30 cellular contexts compared by ENCODE assay signal in the genomic region with DNA sequence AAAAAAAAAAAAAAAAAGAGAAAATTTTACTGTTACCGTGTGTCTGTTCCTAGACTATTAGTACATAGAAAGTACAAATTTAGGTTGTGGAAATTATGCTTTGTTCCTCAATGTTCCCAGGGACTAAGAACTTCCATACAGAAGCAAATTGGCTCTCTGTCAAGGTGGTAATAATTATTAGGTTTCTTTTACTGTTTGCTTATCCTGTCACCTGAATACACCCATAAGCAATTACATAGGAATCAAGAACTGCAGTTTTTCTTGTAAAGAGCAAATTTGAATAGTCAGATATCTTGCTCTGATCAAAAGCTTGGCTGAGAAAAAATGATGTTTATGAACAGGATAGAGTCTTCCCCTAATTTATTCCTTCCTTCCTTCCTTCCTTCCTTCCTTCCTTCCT.
"Had no signal": no experiment of that assay in that cellular context is flagged by ENCODE, and none has a peak within 500 bp of the region (broad histone marks: within the 10 kb centered on the region; RNA-seq: fewer than 3 reads in every experiment).

No MANE protein-coding gene starts in this region.

- H3K27me3 Mint-ChIP-seq: naive thymus-derived CD8-positive, alpha-beta T cell; stimulated activated naive B cell treated with anti-CD40 and anti-IgM and Interleukin-4, amounts not matched to agents 10 μg/mL and 1 μg/mL and 100 μg/mL, for 72 hours had no signal

- H3K4me3 ChIP-seq: left lung, lower lobe of right lung, pancreas, prostate gland, skin epidermis, stomach, testis, thyroid gland, transverse colon, upper lobe of left lung, vagina had no signal

- ATAC-seq: left colon; left lung; lower lobe of right lung; naive thymus-derived CD8-positive, alpha-beta T cell; pancreas; right cardiac atrium; sciatic nerve; stimulated activated naive B cell treated with anti-CD40 and anti-IgM and Interleukin-4, amounts not matched to agents 10 μg/mL and 1 μg/mL and 100 μg/mL, for 72 hours; stimulated activated naive CD8-positive, alpha-beta T cell treated with anti-CD3 and anti-CD28 coated beads, Interleukin-15, Interleukin-2, amounts not matched to agents 100 U/mL and 50 U/mL, for 24 hours had no signal

- H3K4me3 Mint-ChIP-seq: immature natural killer cell; naive thymus-derived CD8-positive, alpha-beta T cell; nephron; neural crest cell; stimulated activated naive B cell treated with anti-CD40 and anti-IgM and Interleukin-4, amounts not matched to agents 10 μg/mL and 1 μg/mL and 100 μg/mL, for 72 hours had no signal

- H3K9me3 Mint-ChIP-seq: neural crest cell had no signal

- DNase-seq: immature natural killer cell; kidney; left colon; left lung; lower lobe of right lung; mammary epithelial cell; mesenchymal stem cell; naive thymus-derived CD8-positive, alpha-beta T cell; nucleus accumbens; pancreas; posterior cingulate gyrus; retina; right cardiac atrium; stimulated activated CD4-positive, alpha-beta T cell treated with anti-CD3 and anti-CD28 coated beads, Interleukin-12 subunit alpha, Interleukin-12 subunit beta, amount 100 ng/mL, for 4 hours; stimulated activated CD4-positive, alpha-beta T cell treated with anti-CD3 and anti-CD28 coated beads, Interleukin-15, amount 100 ng/mL, for 24 hours; stimulated activated CD4-positive, alpha-beta T cell treated with anti-CD3 and anti-CD28 coated beads, Interleukin-2, amount 100 ng/mL, for 24 hours; stimulated activated CD4-positive, alpha-beta T cell treated with anti-CD3 and anti-CD28 coated beads, Interleukin-4, amount 100 ng/mL, for 1 hour; stimulated activated naive B cell treated with anti-CD40 and anti-IgM and Interleukin-4, amounts not matched to agents 10 μg/mL and 1 μg/mL and 100 μg/mL, for 72 hours; stimulated activated naive CD8-positive, alpha-beta T cell treated with anti-CD3 and anti-CD28 coated beads, Interleukin-15, Interleukin-2, amounts not matched to agents 100 U/mL and 50 U/mL, for 24 hours; stomach; testis; thyroid gland; transverse colon; upper lobe of left lung had no signal

- H3K4me1 ChIP-seq: left lung, lower lobe of right lung, pancreas, prostate gland, stomach, testis, thyroid gland, transverse colon, upper lobe of left lung, vagina had no signal

- H3K27me3 ChIP-seq: left lung, pancreas, stomach, testis, thyroid gland, transverse colon, upper lobe of left lung, vagina had no signal

- H3K4me1 Mint-ChIP-seq: immature natural killer cell; neural crest cell; stimulated activated naive B cell treated with anti-CD40 and anti-IgM and Interleukin-4, amounts not matched to agents 10 μg/mL and 1 μg/mL and 100 μg/mL, for 72 hours had no signal

- H3K9me3 ChIP-seq: left lung, lower lobe of right lung, pancreas, prostate gland, stomach, testis, thyroid gland, transverse colon, upper lobe of left lung, vagina had no signal

- H3K27ac Mint-ChIP-seq: immature natural killer cell; stimulated activated naive B cell treated with anti-CD40 and anti-IgM and Interleukin-4, amounts not matched to agents 10 μg/mL and 1 μg/mL and 100 μg/mL, for 72 hours had no signal

- H3K27ac ChIP-seq: left lung, lower lobe of right lung, pancreas, prostate gland, skin epidermis, stomach, testis, thyroid gland, transverse colon, upper lobe of left lung, vagina had no signal

- H3K36me3 ChIP-seq: left lung, lower lobe of right lung, pancreas, prostate gland, stomach, thyroid gland, transverse colon, upper lobe of left lung, vagina had no signal
